In genomic region chr6:6684365-6684833, GRCh38 we compare ENCODE assay signal across 7 cellular contexts.
DNase-seq lines count a peak whose midpoint lies in the region; ATAC-seq, FAIRE-seq and TF ChIP-seq lines count a peak whose summit lies in the region.

No MANE protein-coding gene starts in this region.

- ATAC-seq in GM19023 (IDR thresholded peaks at IDR 0.05; ENCODE audit: unreplicated experiment) = peak; percentile 87
- ATAC-seq in HG02642 (IDR thresholded peaks at IDR 0.05; ENCODE audit: poor library complexity, unreplicated experiment) = peak; percentile 83
- peak; percentile 21 for ATAC-seq in T-helper 17 cell

- H3K27ac Mint-ChIP-seq in T-helper 17 cell = no peak overlapping the region

- H3K27me3 ChIP-seq in small intestine (ENCODE audit: control insufficient read depth in 2 of 2, insufficient read depth in 2 of 2, low read length in 2 of 2) (peaks cover 0 to 2% of the 10 kb centered on the region in 2 donors), breast epithelium (no peaks in the 10 kb centered on the region), adrenal gland (no peaks in the 10 kb centered on the region)

- 5 to 34% (median 14%) methylated on average over 11 of the region's 11 CpGs for WGBS in small intestine, 3 donors
- 50 to 56% (median 53%) methylated on average over 11 of the region's 11 CpGs for WGBS in adrenal gland, 4 donors

- peaks cover 3% of the 10 kb centered on the region for H3K36me3 Mint-ChIP-seq in T-helper 17 cell (ENCODE audit: low read depth)

- FAIRE-seq in small intestine (lab: Jason Lieb, UNC) = no peak

- no peaks in the 10 kb centered on the region for H3K36me3 ChIP-seq in small intestine (ENCODE audit: control insufficient read depth in 2 of 2, insufficient read depth in 2 of 2, low read length in 2 of 2)
- H3K36me3 ChIP-seq in breast epithelium = no peaks in the 10 kb centered on the region
- no peaks in the 10 kb centered on the region for H3K36me3 ChIP-seq in adrenal gland (replicated peaks in 1 of 2)

- no peak overlapping the region for H3K4me3 Mint-ChIP-seq in T-helper 17 cell

- peaks cover 14% of the 10 kb centered on the region for H3K4me1 Mint-ChIP-seq in T-helper 17 cell

- intact Hi-C loops in breast epithelium (cut with DNase I; ENCODE audit: low total_unique reads) = no loop called here
- intact Hi-C loops in adrenal gland (cut with DNase I) = no loop called here

- no peak for DNase-seq in T-helper 17 cell
- DNase-seq in small intestine = no peak
- no peak for DNase-seq in substantia nigra (lab: John Stamatoyannopoulos, UW)
- no peak for DNase-seq in breast epithelium (ENCODE audit: low spot score in 2 of 2)
- DNase-seq in adrenal gland = no peak

- TF ChIP-seq POLR2A in breast epithelium (IDR thresholded peaks at IDR 0.05) (no peak), adrenal gland (IDR thresholded peaks at IDR 0.05) (no peak)

- TF ChIP-seq CTCF in breast epithelium (IDR thresholded peaks at IDR 0.05) (no peak), adrenal gland (IDR thresholded peaks at IDR 0.05) (no peak)

- peak overlapping the region; percentile 13 to 62 for H3K27ac ChIP-seq in small intestine (ENCODE audit: low read depth in 1 of 2, low read length in 1 of 2)
- no peak overlapping the region for H3K27ac ChIP-seq in substantia nigra (ENCODE audit: low read depth, low read length, poor library complexity, severe bottlenecking)
- H3K27ac ChIP-seq in breast epithelium = no peak overlapping the region
- no peak overlapping the region for H3K27ac ChIP-seq in adrenal gland

- H3K27me3 Mint-ChIP-seq in T-helper 17 cell = peaks cover 22% of the 10 kb centered on the region

- H3K4me1 ChIP-seq in small intestine (ENCODE audit: control insufficient read depth in 2 of 2, insufficient read depth in 1 of 2, low read depth in 1 of 2, low read length in 1 of 2) (peaks cover 3 to 11% of the 10 kb centered on the region in 2 donors), breast epithelium (no peaks in the 10 kb centered on the region), adrenal gland (replicated peaks in 1 of 2) (peaks cover 21 to 36% of the 10 kb centered on the region in 2 donors)

- H3K4me3 ChIP-seq in small intestine (ENCODE audit: low read depth in 1 of 2, low read length in 2 of 2) (no peak overlapping the region), breast epithelium (no peak overlapping the region), adrenal gland (no peak overlapping the region)

- no peaks in the 10 kb centered on the region for H3K9me3 ChIP-seq in T-helper 17 cell (ENCODE audit: control insufficient read depth, low read length, poor library complexity, severe bottlenecking)
- no peaks in the 10 kb centered on the region for H3K9me3 ChIP-seq in small intestine (ENCODE audit: control insufficient read depth, low read depth)
- no peaks in the 10 kb centered on the region for H3K9me3 ChIP-seq in breast epithelium
- H3K9me3 ChIP-seq in adrenal gland (replicated peaks in 1 of 3) = no peaks in the 10 kb centered on the region

Comparison
In these comparisons a context has a peak if more than half of its experiments do, and no peak if none do; other contexts are left out.
1. ATAC-seq: peak in every context shown above with its lines; median percentile 87 in GM19023; 83 in HG02642; 21 in T-helper 17 cell.
2. H3K27ac ChIP-seq: peak in small intestine (2 of 2); none in substantia nigra (single experiment), breast epithelium (0 of 2) and adrenal gland (0 of 5).